8 cellular contexts compared by ENCODE assay signal in genomic region chr6:135731116-135731515, GRCh38.
"Had no signal": no experiment of that assay in that cellular context is flagged by ENCODE, and none has a peak within 500 bp of the region (broad histone marks: within the 10 kb centered on the region; RNA-seq: fewer than 3 reads in every experiment).

No MANE protein-coding gene starts in this region.

- FAIRE-seq: G401.6, GM12878, GM12891, GM12892, GM18507, GM19239 had no signal

- ATAC-seq: GM12878 had no signal

- H3K4me3 ChIP-seq: GM12878 had no signal

- DNase-seq: GDM1, GF-D8 had no signal
